21 cellular contexts compared by ENCODE assay signal in genomic region chr2:51638811-51639210, GRCh38.
"Had no signal": no experiment of that assay in that cellular context is flagged by ENCODE, and none has a peak within 500 bp of the region (broad histone marks: within the 10 kb centered on the region; RNA-seq: fewer than 3 reads in every experiment).

No MANE protein-coding gene starts in this region.

- DNase-seq: activated CD4-positive, alpha-beta memory T cell treated with anti-CD3 and anti-CD28 coated beads for 36 hours; activated CD4-positive, alpha-beta T cell treated with anti-CD3 and anti-CD28 coated beads for 36 hours; activated CD8-positive, alpha-beta memory T cell treated with anti-CD3 and anti-CD28 coated beads, Interleukin-2, amount 10 ng/mL, durations not matched to agents 7 days and 5 days; activated naive CD4-positive, alpha-beta T cell; activated naive CD8-positive, alpha-beta T cell treated with anti-CD3 and anti-CD28 coated beads for 36 hours; body of pancreas; dorsolateral prefrontal cortex; gastrocnemius medialis; head of caudate nucleus; kidney; left lung; stimulated activated CD4-positive, alpha-beta T cell treated with anti-CD3 and anti-CD28 coated beads, Interleukin-2, amount 100 ng/mL, for 24 hours; stimulated activated naive CD8-positive, alpha-beta T cell treated with anti-CD3 and anti-CD28 coated beads, Interleukin-15, Interleukin-2, amounts not matched to agents 100 U/mL and 50 U/mL, for 24 hours; substantia nigra; tibial artery; uterus had no signal

- H3K4me3 Mint-ChIP-seq: activated CD4-positive, alpha-beta memory T cell treated with anti-CD3 and anti-CD28 coated beads for 36 hours; activated CD4-positive, alpha-beta T cell treated with anti-CD3 and anti-CD28 coated beads for 36 hours; activated CD8-positive, alpha-beta memory T cell treated with anti-CD3 and anti-CD28 coated beads, Interleukin-2, amount 10 ng/mL, durations not matched to agents 7 days and 5 days; activated naive CD8-positive, alpha-beta T cell treated with anti-CD3 and anti-CD28 coated beads for 36 hours; neural crest cell; T-helper 2 cell treated with Interferon-gamma antibody and Interleukin-4, amounts not matched to agents 5 μg/mL and 100 μg/mL, for 36 hours; WTC11 had no signal

- H3K27ac ChIP-seq: body of pancreas, dorsolateral prefrontal cortex, gastrocnemius medialis, left lung, prostate gland, right atrium auricular region, tibial artery, uterus had no signal

- H3K4me1 ChIP-seq: body of pancreas, gastrocnemius medialis, left lung, prostate gland, right atrium auricular region, tibial artery, uterus had no signal

- H3K9me3 ChIP-seq: body of pancreas, gastrocnemius medialis, prostate gland, right atrium auricular region, uterus had no signal

- H3K27me3 Mint-ChIP-seq: activated CD4-positive, alpha-beta memory T cell treated with anti-CD3 and anti-CD28 coated beads for 36 hours; activated CD4-positive, alpha-beta T cell treated with anti-CD3 and anti-CD28 coated beads for 36 hours; activated CD8-positive, alpha-beta memory T cell treated with anti-CD3 and anti-CD28 coated beads, Interleukin-2, amount 10 ng/mL, durations not matched to agents 7 days and 5 days; activated naive CD8-positive, alpha-beta T cell treated with anti-CD3 and anti-CD28 coated beads for 36 hours had no signal

- H3K36me3 ChIP-seq: gastrocnemius medialis, left lung, prostate gland, right atrium auricular region, tibial artery, uterus had no signal

- H3K4me3 ChIP-seq: body of pancreas, dorsolateral prefrontal cortex, gastrocnemius medialis, left lung, prostate gland, right atrium auricular region, tibial artery, uterus had no signal

- H3K36me3 Mint-ChIP-seq: activated CD4-positive, alpha-beta memory T cell treated with anti-CD3 and anti-CD28 coated beads for 36 hours; activated CD8-positive, alpha-beta memory T cell treated with anti-CD3 and anti-CD28 coated beads, Interleukin-2, amount 10 ng/mL, durations not matched to agents 7 days and 5 days; activated naive CD8-positive, alpha-beta T cell treated with anti-CD3 and anti-CD28 coated beads for 36 hours had no signal

- ATAC-seq: activated CD4-positive, alpha-beta T cell treated with anti-CD3 and anti-CD28 coated beads for 36 hours; activated CD8-positive, alpha-beta memory T cell treated with anti-CD3 and anti-CD28 coated beads, Interleukin-2, amount 10 ng/mL, durations not matched to agents 7 days and 5 days; body of pancreas; gastrocnemius medialis; left lung; stimulated activated naive CD8-positive, alpha-beta T cell treated with anti-CD3 and anti-CD28 coated beads, Interleukin-15, Interleukin-2, amounts not matched to agents 100 U/mL and 50 U/mL, for 24 hours; WTC11 had no signal

- H3K27ac Mint-ChIP-seq: activated CD4-positive, alpha-beta memory T cell treated with anti-CD3 and anti-CD28 coated beads for 36 hours; activated CD4-positive, alpha-beta T cell treated with anti-CD3 and anti-CD28 coated beads for 36 hours; activated CD8-positive, alpha-beta memory T cell treated with anti-CD3 and anti-CD28 coated beads, Interleukin-2, amount 10 ng/mL, durations not matched to agents 7 days and 5 days; activated naive CD8-positive, alpha-beta T cell treated with anti-CD3 and anti-CD28 coated beads for 36 hours; T-helper 2 cell treated with Interferon-gamma antibody and Interleukin-4, amounts not matched to agents 5 μg/mL and 100 μg/mL, for 36 hours; WTC11 had no signal

- H3K27me3 ChIP-seq: body of pancreas, dorsolateral prefrontal cortex, gastrocnemius medialis, left lung, right atrium auricular region, tibial artery, uterus had no signal

- H3K4me1 Mint-ChIP-seq: activated CD4-positive, alpha-beta T cell treated with anti-CD3 and anti-CD28 coated beads for 36 hours; activated CD8-positive, alpha-beta memory T cell treated with anti-CD3 and anti-CD28 coated beads, Interleukin-2, amount 10 ng/mL, durations not matched to agents 7 days and 5 days; activated naive CD8-positive, alpha-beta T cell treated with anti-CD3 and anti-CD28 coated beads for 36 hours; neural crest cell had no signal
